In genomic region chr1:113153116-113153803, GRCh38 we compare ENCODE assay signal across 13 cellular contexts.
DNase-seq lines count a peak whose midpoint lies in the region; ATAC-seq lines count a peak whose summit lies in the region.
"Had no signal": no experiment of that assay in that cellular context is flagged by ENCODE, and none has a peak within 500 bp of the region (broad histone marks: within the 10 kb centered on the region; RNA-seq: fewer than 3 reads in every experiment).

No MANE protein-coding gene starts in this region.

- intact Hi-C loops in activated naive CD4-positive, alpha-beta T cell treated with anti-CD3 and anti-CD28 coated beads for 36 hours (cut with micrococcal nuclease) = no loop called here

- no peaks in the 10 kb centered on the region for H3K27me3 Mint-ChIP-seq in activated naive CD4-positive, alpha-beta T cell treated with anti-CD3 and anti-CD28 coated beads for 36 hours (ENCODE audit: low read depth)
- H3K27me3 Mint-ChIP-seq in activated T-helper 17 cell treated with anti-CD3 and anti-CD28 coated beads, Interleukin-2, amount 50 U/mL, for 72 hours = no peaks in the 10 kb centered on the region

- H3K4me3 Mint-ChIP-seq in activated naive CD4-positive, alpha-beta T cell treated with anti-CD3 and anti-CD28 coated beads for 36 hours = no peak overlapping the region
- no peak overlapping the region for H3K4me3 Mint-ChIP-seq in activated T-helper 17 cell treated with anti-CD3 and anti-CD28 coated beads, Interleukin-2, amount 50 U/mL, for 72 hours
- H3K4me3 Mint-ChIP-seq: CD8-positive, alpha-beta memory T cell; HFFc6 had no signal

- DNase-seq in HuH-7.5 (ENCODE audit: low spot score) (peak; percentile 19), RPMI7951 (ENCODE audit: low read depth) (peak; percentile 64), fibroblast of gingiva (ENCODE audit: low read depth) (peak; percentile 14), renal cortical epithelial cell (ENCODE audit: low read depth) (peak; percentile 60)
- DNase-seq in activated naive CD4-positive, alpha-beta T cell treated with anti-CD3 and anti-CD28 coated beads for 36 hours = no peak
- DNase-seq: activated CD4-positive, alpha-beta T cell treated with anti-CD3 and anti-CD28 coated beads for 4 hours; activated effector memory CD4-positive, alpha-beta T cell treated with Interleukin-2 at 50 U/mL for 16 hours; CD8-positive, alpha-beta memory T cell; HFFc6; stimulated activated CD4-positive, alpha-beta T cell treated with anti-CD3 and anti-CD28 coated beads, Interleukin-2, amount 100 ng/mL, for 24 hours; stimulated activated naive CD8-positive, alpha-beta T cell treated with anti-CD3 and anti-CD28 coated beads, Interleukin-15, Interleukin-2, amounts not matched to agents 100 U/mL and 50 U/mL, for 24 hours had no signal

- peaks cover 12% of the 10 kb centered on the region for H3K9me3 Mint-ChIP-seq in activated naive CD4-positive, alpha-beta T cell treated with anti-CD3 and anti-CD28 coated beads for 36 hours
- no peaks in the 10 kb centered on the region for H3K9me3 Mint-ChIP-seq in activated T-helper 17 cell treated with anti-CD3 and anti-CD28 coated beads, Interleukin-2, amount 50 U/mL, for 72 hours

- CTCF ChIA-PET in activated naive CD4-positive, alpha-beta T cell treated with anti-CD3 and anti-CD28 coated beads for 36 hours (lab: Charles Lee) = no interaction called here

- H3K4me1 Mint-ChIP-seq in activated naive CD4-positive, alpha-beta T cell treated with anti-CD3 and anti-CD28 coated beads for 36 hours (ENCODE audit: low read depth) = no peaks in the 10 kb centered on the region
- H3K4me1 Mint-ChIP-seq in activated T-helper 17 cell treated with anti-CD3 and anti-CD28 coated beads, Interleukin-2, amount 50 U/mL, for 72 hours = no peaks in the 10 kb centered on the region
- H3K4me1 Mint-ChIP-seq: CD8-positive, alpha-beta memory T cell had no signal

- H3K36me3 Mint-ChIP-seq in activated naive CD4-positive, alpha-beta T cell treated with anti-CD3 and anti-CD28 coated beads for 36 hours (ENCODE audit: low read depth) = no peaks in the 10 kb centered on the region
- H3K36me3 Mint-ChIP-seq in activated T-helper 17 cell treated with anti-CD3 and anti-CD28 coated beads, Interleukin-2, amount 50 U/mL, for 72 hours (ENCODE audit: low read depth) = no peaks in the 10 kb centered on the region

- no peak for ATAC-seq in GM21737 (IDR thresholded peaks at IDR 0.05; ENCODE audit: unreplicated experiment)
- ATAC-seq in activated T-helper 17 cell treated with anti-CD3 and anti-CD28 coated beads, Interleukin-2, amount 50 U/mL, for 72 hours (replicated peaks) = no peak
- ATAC-seq: stimulated activated naive CD8-positive, alpha-beta T cell treated with anti-CD3 and anti-CD28 coated beads, Interleukin-15, Interleukin-2, amounts not matched to agents 100 U/mL and 50 U/mL, for 24 hours had no signal

- no peak overlapping the region for H3K27ac Mint-ChIP-seq in activated naive CD4-positive, alpha-beta T cell treated with anti-CD3 and anti-CD28 coated beads for 36 hours
- no peak overlapping the region for H3K27ac Mint-ChIP-seq in activated T-helper 17 cell treated with anti-CD3 and anti-CD28 coated beads, Interleukin-2, amount 50 U/mL, for 72 hours
- H3K27ac Mint-ChIP-seq: HFFc6 had no signal
